6 cellular contexts compared by ENCODE assay signal in genomic region chr3:40477671-40478070, GRCh38. TPM values are rescaled to one million over a fixed set of nuclear protein-coding genes. Genes with fewer than 3 reads are reported as not detected.
A peak's percentile ranks its signal among the peaks of the same experiment; 100 is the strongest.
DNase-seq lines count a peak whose midpoint lies in the region; ATAC-seq and TF ChIP-seq lines count a peak whose summit lies in the region.

No MANE protein-coding gene starts in this region.

- H3K27me3 Mint-ChIP-seq in type B pancreatic cell, result peaks cover 3% of the 10 kb centered on the region

- no peaks in the 10 kb centered on the region for H3K4me1 Mint-ChIP-seq in type B pancreatic cell (ENCODE audit: unreplicated experiment)

- peak overlapping the region; percentile 95 for H3K4me2 ChIP-seq in OCI-LY3 (ENCODE audit: low read length)

- no peaks in the 10 kb centered on the region for H3K36me3 Mint-ChIP-seq in type B pancreatic cell

- ATAC-seq in heart left ventricle, result peak in 3 of 4 donors; percentile 12 to 55 (median 46)

- H3K27ac Mint-ChIP-seq in type B pancreatic cell, result peak overlapping the region; percentile 34

- H2AFZ ChIP-seq in ACC112 (ENCODE audit: low read length, unreplicated experiment) (peak overlapping the region; percentile 99), OCI-LY3 (ENCODE audit: low read depth, low read length) (peak overlapping the region; percentile 93)

- peaks cover 9% of the 10 kb centered on the region for H3K4me1 ChIP-seq in ACC112 (ENCODE audit: control insufficient read depth, insufficient read depth, low read length, unreplicated experiment)
- peaks cover 11% of the 10 kb centered on the region for H3K4me1 ChIP-seq in OCI-LY3 (ENCODE audit: low read length)
- peaks cover 0 to 12% (median 7%) of the 10 kb centered on the region in 12 donors for H3K4me1 ChIP-seq in heart left ventricle

- H4K20me1 ChIP-seq in OCI-LY3 (ENCODE audit: insufficient read depth, low read length), result no peaks in the 10 kb centered on the region

- H3K9me3 ChIP-seq in OCI-LY3 (ENCODE audit: insufficient read depth, low read length) (no peaks in the 10 kb centered on the region), heart left ventricle (no peaks in the 10 kb centered on the region)

- no peaks in the 10 kb centered on the region for H3K9me3 Mint-ChIP-seq in type B pancreatic cell

- H3K79me2 ChIP-seq in ACC112 (ENCODE audit: control insufficient read depth, insufficient read depth, low read length, unreplicated experiment), result no peaks in the 10 kb centered on the region
- H3K79me2 ChIP-seq in OCI-LY3 (ENCODE audit: low read length), result no peaks in the 10 kb centered on the region; the same call in 1 of the 2 replicates

- TF ChIP-seq CTCF in OCI-LY3 (IDR thresholded peaks at IDR 0.05; ENCODE audit: low read depth, low read length), result no peak
- no peak for TF ChIP-seq CTCF in heart left ventricle (IDR thresholded peaks at IDR 0.05)
- no peak for TF ChIP-seq CTCF in type B pancreatic cell (conservative IDR thresholded peaks at IDR 0.05)

- H3K4me3 ChIP-seq in ACC112 (ENCODE audit: low read depth, low read length) (peak overlapping the region; percentile 88), OCI-LY3 (ENCODE audit: low read length) (peak overlapping the region; percentile 91), heart left ventricle (peak overlapping the region; percentile 67 to 97 (median 82))

- H3K36me3 ChIP-seq in ACC112 (ENCODE audit: insufficient read depth, low read length), result peaks cover 7% of the 10 kb centered on the region; the same call in 1 of the 2 replicates
- H3K36me3 ChIP-seq in OCI-LY3 (replicated peaks; ENCODE audit: low read depth, low read length), result peaks cover 18% of the 10 kb centered on the region
- peaks cover 0 to 42% (median 38%) of the 10 kb centered on the region in 9 donors for H3K36me3 ChIP-seq in heart left ventricle

- H3K27ac ChIP-seq in ACC112 (ENCODE audit: low read depth, low read length) (no peak overlapping the region), OCI-LY3 (ENCODE audit: low read length) (no peak overlapping the region), heart left ventricle (peak overlapping the region in 4 of 12 donors; percentile 41 to 88 (median 69))

- intact Hi-C loops in heart left ventricle (cut with DNase I), result no loop called here

- peak overlapping the region; percentile 86 for H3K9ac ChIP-seq in OCI-LY3 (ENCODE audit: low read length)

- H3K27me3 ChIP-seq in ACC112 (ENCODE audit: insufficient read depth, low read length) (no peaks in the 10 kb centered on the region), OCI-LY3 (ENCODE audit: low read depth, low read length) (no peaks in the 10 kb centered on the region), heart left ventricle (no peaks in the 10 kb centered on the region)

- 32 to 44% (median 40%) methylated on average over 4 of the region's 4 CpGs for WGBS in heart left ventricle, 4 donors

- TF ChIP-seq POLR2A in heart left ventricle (IDR thresholded peaks at IDR 0.05), result no peak

- H3K4me3 Mint-ChIP-seq in type B pancreatic cell, result peak overlapping the region; percentile 87

- DNase-seq in heart left ventricle (no peak), type B pancreatic cell (ENCODE audit: extremely low spot score, unreplicated experiment) (no peak), NCI-H2171 treated with DMSO at 0.1 percent for 48 hours (lab: John Stamatoyannopoulos, UW) (no peak), NCI-H2227 treated with DMSO at 0.1 percent for 48 hours (lab: John Stamatoyannopoulos, UW) (no peak)

RNA-seq across cellular contexts. Expression of gene ZNF619, which starts 0.7 kb away (rescaled TPM):
- total RNA-seq in heart left ventricle, result 1 to 10 TPM; 2.8 to 8.2 (median 4.8) TPM
- 1 to 10 TPM; 1.3 to 2.7 TPM for polyA plus RNA-seq in heart left ventricle
- 7.3 and 7.9 TPM in 2 replicates for total RNA-seq in type B pancreatic cell (ENCODE audit: low replicate concordance)

RNA-seq across cellular contexts. Expression of gene RPL14, which starts 20.5 kb away (rescaled TPM):
- total RNA-seq in heart left ventricle (1,000 to 10,000 TPM in 6 of 9 donors, 100 to 1,000 TPM in 3; 159 to 1,346 (median 1,032) TPM), type B pancreatic cell (ENCODE audit: low replicate concordance) (2,109 and 2,207 TPM in 2 replicates)
- 1,000 to 10,000 TPM; 1,136 to 1,245 TPM for polyA plus RNA-seq in heart left ventricle

RNA-seq across cellular contexts. Expression of gene ZNF620, which starts 28.2 kb away (rescaled TPM):
- total RNA-seq in heart left ventricle (1 to 10 TPM; 1.1 to 4.4 (median 2.5) TPM), type B pancreatic cell (ENCODE audit: low replicate concordance) (12.3 and 14.0 TPM in 2 replicates)
- 1 to 10 TPM; 1.1 to 2.5 TPM for polyA plus RNA-seq in heart left ventricle

RNA-seq across cellular contexts. Expression of gene ZNF621, which starts 47.1 kb away (rescaled TPM):
- 10 to 100 TPM in 4 of 9 donors, 1 to 10 TPM in 5; 7.6 to 14.3 (median 9.7) TPM for total RNA-seq in heart left ventricle
- 1 to 10 TPM; 7.4 to 7.5 TPM for polyA plus RNA-seq in heart left ventricle
- 17.0 and 23.3 TPM in 2 replicates for total RNA-seq in type B pancreatic cell (ENCODE audit: low replicate concordance)
